Comparison of ENCODE assay signal across 8 cellular contexts in genomic region chr3:13229291-13229949, GRCh38.
A peak's percentile ranks its signal among the peaks of the same experiment; 100 is the strongest.
DNase-seq lines count a peak whose midpoint lies in the region; ATAC-seq and TF ChIP-seq lines count a peak whose summit lies in the region.

No MANE protein-coding gene starts in this region.

- no peaks in the 10 kb centered on the region for H3K27me3 ChIP-seq in upper lobe of right lung

- intact Hi-C loops in Right ventricle myocardium superior (cut with DNase I) (no loop called here), left cardiac atrium (cut with DNase I) (no loop called here), upper lobe of right lung (cut with DNase I) (no loop called here)

- no peaks in the 10 kb centered on the region for H3K4me1 ChIP-seq in upper lobe of right lung

- H3K4me3 ChIP-seq in choroid plexus epithelial cell (ENCODE audit: low read depth, low read length) (no peak overlapping the region), upper lobe of right lung (no peak overlapping the region)

- DNase-seq in Right ventricle myocardium superior (peak; percentile 37), left cardiac atrium (no peak), NCI-H2029 (lab: John Stamatoyannopoulos, UW) (peak; percentile 9), choroid plexus epithelial cell (ENCODE audit: low read depth) (peak; percentile 31), upper lobe of right lung (no peak), globus pallidus (ENCODE audit: low spot score) (no peak), NCI-H2081 treated with DMSO at 0.1 percent for 48 hours (lab: John Stamatoyannopoulos, UW) (no peak)
- DNase-seq in stimulated activated CD4-positive, alpha-beta T cell treated with anti-CD3 and anti-CD28 coated beads, Interleukin-1b, Interleukin-23, amount 100 ng/mL, for 48 hours, result no peak

- no peak overlapping the region for H3K27ac ChIP-seq in upper lobe of right lung

- TF ChIP-seq CTCF in choroid plexus epithelial cell (conservative IDR thresholded peaks at IDR 0.05; ENCODE audit: low read depth, low read length) (peak; percentile 52), upper lobe of right lung (IDR thresholded peaks at IDR 0.05) (peak; percentile 28)

- no peaks in the 10 kb centered on the region for H3K36me3 ChIP-seq in upper lobe of right lung

- ATAC-seq in Right ventricle myocardium superior (ENCODE audit: poor library complexity) (no peak), left cardiac atrium (no peak), upper lobe of right lung (peak; percentile 37)

- H3K9me3 ChIP-seq in upper lobe of right lung, result no peaks in the 10 kb centered on the region

Comparison
In these comparisons a context has a peak if more than half of its experiments do, and no peak if none do; other contexts are left out.
1. DNase-seq: peak in Right ventricle myocardium superior (single experiment), NCI-H2029 (single experiment) and choroid plexus epithelial cell (single experiment); none in left cardiac atrium (single experiment), upper lobe of right lung (single experiment), globus pallidus (single experiment), NCI-H2081 treated with DMSO at 0.1 percent for 48 hours (single experiment) and stimulated activated CD4-positive, alpha-beta T cell treated with anti-CD3 and anti-CD28 coated beads, Interleukin-1b, Interleukin-23, amount 100 ng/mL, for 48 hours (single experiment).